1 cellular context compared by ENCODE assay signal in the genomic region with DNA sequence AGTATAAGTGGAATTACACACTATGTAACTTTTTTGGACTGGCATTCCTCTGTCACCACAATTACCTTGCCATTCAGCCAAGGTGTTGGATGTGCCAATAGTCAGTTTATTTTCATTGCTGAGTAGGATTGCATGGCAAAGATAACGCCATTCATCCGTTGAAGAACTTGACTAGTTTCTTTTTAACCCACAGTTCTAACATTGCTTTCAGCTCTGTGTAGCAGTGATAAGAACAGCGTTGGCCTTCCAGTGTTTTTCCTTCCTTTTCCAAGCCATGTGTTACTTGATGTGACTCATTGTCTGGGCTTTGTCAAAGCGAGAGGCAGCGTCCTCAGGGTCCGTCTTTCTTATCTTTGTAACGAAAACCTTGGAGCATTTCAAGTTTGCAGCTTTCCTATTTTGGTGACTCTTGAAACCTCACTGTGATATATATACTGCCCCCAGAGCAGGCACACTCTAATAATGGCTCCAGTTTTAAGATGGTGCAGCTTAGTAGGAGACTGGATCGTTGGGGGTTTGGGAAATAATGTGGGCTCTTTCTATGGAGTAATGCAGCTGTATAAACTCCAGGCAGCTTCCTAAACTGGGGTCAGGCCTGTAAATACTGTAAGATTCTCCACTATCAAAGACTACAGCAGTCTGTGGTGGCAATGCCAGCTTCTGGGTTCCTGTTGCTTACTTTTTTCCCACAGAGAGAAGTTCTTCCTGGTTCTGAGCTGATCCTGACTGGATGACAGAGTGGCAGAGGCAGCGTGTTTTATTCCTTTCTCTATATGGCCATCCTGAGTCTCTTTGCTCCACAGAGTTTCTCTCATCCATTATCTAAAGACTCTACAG.
TF ChIP-seq lines count a peak whose summit lies in the region.

No MANE protein-coding gene starts in this region.

TF ChIP-seq in H1, 55 proteins besides CTCF, POLR2A, EP300 and RAD21:
- TF ChIP-seq BCL11A (IDR thresholded peaks at IDR 0.05; ENCODE audit: low read depth in 2 of 2, low read length in 2 of 2) (no peak), GABPA (IDR thresholded peaks at IDR 0.05; ENCODE audit: borderline replicate concordance, insufficient read depth, low read length) (no peak), SP2 (IDR thresholded peaks at IDR 0.05; ENCODE audit: low read length) (no peak), CREB1 (IDR thresholded peaks at IDR 0.05) (no peak), SIX5 (IDR thresholded peaks at IDR 0.05; ENCODE audit: low read depth, low read length) (no peak), MAFK (IDR thresholded peaks at IDR 0.05; ENCODE audit: low read depth, low read length) (no peak), RXRA (IDR thresholded peaks at IDR 0.05; ENCODE audit: insufficient read depth, low read depth, low read length) (no peak), POLR2AphosphoS5 (IDR thresholded peaks at IDR 0.05; ENCODE audit: low read depth, low read length) (no peak), EZH2 (IDR thresholded peaks at IDR 0.05; ENCODE audit: low read depth, low read length, severe bottlenecking) (no peak), RFX5 (IDR thresholded peaks at IDR 0.05; ENCODE audit: borderline replicate concordance, low read depth, low read length) (no peak)
- TF ChIP-seq, protein P1, sequence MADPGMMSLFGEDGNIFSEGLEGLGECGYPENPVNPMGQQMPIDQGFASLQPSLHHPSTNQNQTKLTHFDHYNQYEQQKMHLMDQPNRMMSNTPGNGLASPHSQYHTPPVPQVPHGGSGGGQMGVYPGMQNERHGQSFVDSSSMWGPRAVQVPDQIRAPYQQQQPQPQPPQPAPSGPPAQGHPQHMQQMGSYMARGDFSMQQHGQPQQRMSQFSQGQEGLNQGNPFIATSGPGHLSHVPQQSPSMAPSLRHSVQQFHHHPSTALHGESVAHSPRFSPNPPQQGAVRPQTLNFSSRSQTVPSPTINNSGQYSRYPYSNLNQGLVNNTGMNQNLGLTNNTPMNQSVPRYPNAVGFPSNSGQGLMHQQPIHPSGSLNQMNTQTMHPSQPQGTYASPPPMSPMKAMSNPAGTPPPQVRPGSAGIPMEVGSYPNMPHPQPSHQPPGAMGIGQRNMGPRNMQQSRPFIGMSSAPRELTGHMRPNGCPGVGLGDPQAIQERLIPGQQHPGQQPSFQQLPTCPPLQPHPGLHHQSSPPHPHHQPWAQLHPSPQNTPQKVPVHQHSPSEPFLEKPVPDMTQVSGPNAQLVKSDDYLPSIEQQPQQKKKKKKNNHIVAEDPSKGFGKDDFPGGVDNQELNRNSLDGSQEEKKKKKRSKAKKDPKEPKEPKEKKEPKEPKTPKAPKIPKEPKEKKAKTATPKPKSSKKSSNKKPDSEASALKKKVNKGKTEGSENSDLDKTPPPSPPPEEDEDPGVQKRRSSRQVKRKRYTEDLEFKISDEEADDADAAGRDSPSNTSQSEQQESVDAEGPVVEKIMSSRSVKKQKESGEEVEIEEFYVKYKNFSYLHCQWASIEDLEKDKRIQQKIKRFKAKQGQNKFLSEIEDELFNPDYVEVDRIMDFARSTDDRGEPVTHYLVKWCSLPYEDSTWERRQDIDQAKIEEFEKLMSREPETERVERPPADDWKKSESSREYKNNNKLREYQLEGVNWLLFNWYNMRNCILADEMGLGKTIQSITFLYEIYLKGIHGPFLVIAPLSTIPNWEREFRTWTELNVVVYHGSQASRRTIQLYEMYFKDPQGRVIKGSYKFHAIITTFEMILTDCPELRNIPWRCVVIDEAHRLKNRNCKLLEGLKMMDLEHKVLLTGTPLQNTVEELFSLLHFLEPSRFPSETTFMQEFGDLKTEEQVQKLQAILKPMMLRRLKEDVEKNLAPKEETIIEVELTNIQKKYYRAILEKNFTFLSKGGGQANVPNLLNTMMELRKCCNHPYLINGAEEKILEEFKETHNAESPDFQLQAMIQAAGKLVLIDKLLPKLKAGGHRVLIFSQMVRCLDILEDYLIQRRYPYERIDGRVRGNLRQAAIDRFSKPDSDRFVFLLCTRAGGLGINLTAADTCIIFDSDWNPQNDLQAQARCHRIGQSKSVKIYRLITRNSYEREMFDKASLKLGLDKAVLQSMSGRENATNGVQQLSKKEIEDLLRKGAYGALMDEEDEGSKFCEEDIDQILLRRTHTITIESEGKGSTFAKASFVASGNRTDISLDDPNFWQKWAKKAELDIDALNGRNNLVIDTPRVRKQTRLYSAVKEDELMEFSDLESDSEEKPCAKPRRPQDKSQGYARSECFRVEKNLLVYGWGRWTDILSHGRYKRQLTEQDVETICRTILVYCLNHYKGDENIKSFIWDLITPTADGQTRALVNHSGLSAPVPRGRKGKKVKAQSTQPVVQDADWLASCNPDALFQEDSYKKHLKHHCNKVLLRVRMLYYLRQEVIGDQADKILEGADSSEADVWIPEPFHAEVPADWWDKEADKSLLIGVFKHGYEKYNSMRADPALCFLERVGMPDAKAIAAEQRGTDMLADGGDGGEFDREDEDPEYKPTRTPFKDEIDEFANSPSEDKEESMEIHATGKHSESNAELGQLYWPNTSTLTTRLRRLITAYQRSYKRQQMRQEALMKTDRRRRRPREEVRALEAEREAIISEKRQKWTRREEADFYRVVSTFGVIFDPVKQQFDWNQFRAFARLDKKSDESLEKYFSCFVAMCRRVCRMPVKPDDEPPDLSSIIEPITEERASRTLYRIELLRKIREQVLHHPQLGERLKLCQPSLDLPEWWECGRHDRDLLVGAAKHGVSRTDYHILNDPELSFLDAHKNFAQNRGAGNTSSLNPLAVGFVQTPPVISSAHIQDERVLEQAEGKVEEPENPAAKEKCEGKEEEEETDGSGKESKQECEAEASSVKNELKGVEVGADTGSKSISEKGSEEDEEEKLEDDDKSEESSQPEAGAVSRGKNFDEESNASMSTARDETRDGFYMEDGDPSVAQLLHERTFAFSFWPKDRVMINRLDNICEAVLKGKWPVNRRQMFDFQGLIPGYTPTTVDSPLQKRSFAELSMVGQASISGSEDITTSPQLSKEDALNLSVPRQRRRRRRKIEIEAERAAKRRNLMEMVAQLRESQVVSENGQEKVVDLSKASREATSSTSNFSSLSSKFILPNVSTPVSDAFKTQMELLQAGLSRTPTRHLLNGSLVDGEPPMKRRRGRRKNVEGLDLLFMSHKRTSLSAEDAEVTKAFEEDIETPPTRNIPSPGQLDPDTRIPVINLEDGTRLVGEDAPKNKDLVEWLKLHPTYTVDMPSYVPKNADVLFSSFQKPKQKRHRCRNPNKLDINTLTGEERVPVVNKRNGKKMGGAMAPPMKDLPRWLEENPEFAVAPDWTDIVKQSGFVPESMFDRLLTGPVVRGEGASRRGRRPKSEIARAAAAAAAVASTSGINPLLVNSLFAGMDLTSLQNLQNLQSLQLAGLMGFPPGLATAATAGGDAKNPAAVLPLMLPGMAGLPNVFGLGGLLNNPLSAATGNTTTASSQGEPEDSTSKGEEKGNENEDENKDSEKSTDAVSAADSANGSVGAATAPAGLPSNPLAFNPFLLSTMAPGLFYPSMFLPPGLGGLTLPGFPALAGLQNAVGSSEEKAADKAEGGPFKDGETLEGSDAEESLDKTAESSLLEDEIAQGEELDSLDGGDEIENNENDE (IDR thresholded peaks at IDR 0.05; ENCODE audit: insufficient replicate concordance, low read length) = no peak
- TF ChIP-seq, protein P2, sequence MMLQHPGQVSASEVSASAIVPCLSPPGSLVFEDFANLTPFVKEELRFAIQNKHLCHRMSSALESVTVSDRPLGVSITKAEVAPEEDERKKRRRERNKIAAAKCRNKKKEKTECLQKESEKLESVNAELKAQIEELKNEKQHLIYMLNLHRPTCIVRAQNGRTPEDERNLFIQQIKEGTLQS (IDR thresholded peaks at IDR 0.05; ENCODE audit: insufficient read depth, low read depth, low read length) = no peak
- TF ChIP-seq, protein P3, sequence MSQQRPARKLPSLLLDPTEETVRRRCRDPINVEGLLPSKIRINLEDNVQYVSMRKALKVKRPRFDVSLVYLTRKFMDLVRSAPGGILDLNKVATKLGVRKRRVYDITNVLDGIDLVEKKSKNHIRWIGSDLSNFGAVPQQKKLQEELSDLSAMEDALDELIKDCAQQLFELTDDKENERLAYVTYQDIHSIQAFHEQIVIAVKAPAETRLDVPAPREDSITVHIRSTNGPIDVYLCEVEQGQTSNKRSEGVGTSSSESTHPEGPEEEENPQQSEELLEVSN (IDR thresholded peaks at IDR 0.05) = no peak
